Comparison of ENCODE assay signal across 12 cellular contexts in the genomic region with DNA sequence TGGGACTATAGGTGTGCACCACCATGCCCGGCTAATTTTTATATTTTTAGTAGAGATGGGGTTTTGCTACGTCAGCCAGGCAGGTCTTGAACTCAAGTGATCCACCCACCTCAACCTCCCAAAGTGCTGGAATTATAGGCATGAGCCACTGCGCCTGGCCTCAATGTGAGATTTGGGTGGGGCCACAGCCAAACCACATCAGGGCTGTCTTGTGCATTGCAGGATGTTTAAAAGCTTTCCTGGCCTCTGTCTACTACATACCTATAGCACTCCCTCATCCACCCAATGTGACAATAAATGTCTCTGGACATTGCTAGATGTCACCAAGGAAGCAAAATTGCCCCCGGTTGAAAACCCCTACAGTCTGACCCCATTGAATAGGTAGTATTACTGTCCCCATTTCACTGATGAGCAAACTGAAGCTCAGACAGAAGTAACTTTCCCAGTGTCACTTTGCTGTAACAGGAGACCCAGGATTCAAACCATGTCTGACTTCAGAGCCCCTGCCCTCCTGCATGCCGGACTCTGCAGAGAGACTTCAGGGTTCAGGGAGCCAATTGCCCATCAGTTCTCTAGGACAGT. TPM values are rescaled to one million over a fixed set of nuclear protein-coding genes. Genes with fewer than 3 reads are reported as not detected.
DNase-seq lines count a peak whose midpoint lies in the region; TF ChIP-seq lines count a peak whose summit lies in the region.
"Had no signal": no experiment of that assay in that cellular context is flagged by ENCODE, and none has a peak within 500 bp of the region (broad histone marks: within the 10 kb centered on the region; RNA-seq: fewer than 3 reads in every experiment).

No MANE protein-coding gene starts in this region.

- no peak overlapping the region for H3K4me3 ChIP-seq in transverse colon
- no peak overlapping the region for H3K4me3 ChIP-seq in A673 (ENCODE audit: low read depth, low read length, poor library complexity, severe bottlenecking)
- H3K4me3 ChIP-seq: thoracic aorta had no signal

- POLR2A ChIA-PET in activated CD4-positive, alpha-beta memory T cell treated with anti-CD3 and anti-CD28 coated beads for 36 hours (lab: Charles Lee): interaction anchor here (1.0 to 1.4 kb wide), 2 partner anchors 9 to 14 kb away, joined by 3 to 4 read pairs; no protein-coding TSS in a partner anchor
- POLR2A ChIA-PET in A673 (lab: Charles Lee; ENCODE audit: low non-redundant PET): no interaction called here

- H3K4me1 ChIP-seq in transverse colon: peaks cover 13 to 55% (median 47%) of the 10 kb centered on the region in 4 donors
- peaks cover 11% of the 10 kb centered on the region for H3K4me1 ChIP-seq in A673 (ENCODE audit: insufficient read depth, low read length, poor library complexity, severe bottlenecking)

- no peaks in the 10 kb centered on the region for H3K9me3 Mint-ChIP-seq in activated naive CD4-positive, alpha-beta T cell treated with anti-CD3 and anti-CD28 coated beads, Interleukin-2, amount 10 ng/mL, durations not matched to agents 7 days and 5 days
- H3K9me3 Mint-ChIP-seq in activated CD4-positive, alpha-beta memory T cell treated with anti-CD3 and anti-CD28 coated beads for 36 hours: no peaks in the 10 kb centered on the region

- H3K27me3 Mint-ChIP-seq in activated naive CD4-positive, alpha-beta T cell treated with anti-CD3 and anti-CD28 coated beads, Interleukin-2, amount 10 ng/mL, durations not matched to agents 7 days and 5 days: peaks cover 17% of the 10 kb centered on the region
- no peaks in the 10 kb centered on the region for H3K27me3 Mint-ChIP-seq in activated CD4-positive, alpha-beta memory T cell treated with anti-CD3 and anti-CD28 coated beads for 36 hours

- intact Hi-C loops in activated CD4-positive, alpha-beta memory T cell treated with anti-CD3 and anti-CD28 coated beads for 36 hours (cut with micrococcal nuclease): loop anchor here (2.0 kb wide), 1 partner anchor 36 kb away; no protein-coding TSS in a partner anchor
- intact Hi-C loops in transverse colon (cut with DNase I; ENCODE audit: low total_unique reads) (loop anchor here (5.0 kb wide), 1 partner anchor 67 kb away; no protein-coding TSS in a partner anchor), A673 (cut with micrococcal nuclease; ENCODE audit: unreplicated experiment) (no loop called here)

- TF ChIP-seq POLR2A in transverse colon (IDR thresholded peaks at IDR 0.05): no peak

- H3K4me1 Mint-ChIP-seq in activated naive CD4-positive, alpha-beta T cell treated with anti-CD3 and anti-CD28 coated beads, Interleukin-2, amount 10 ng/mL, durations not matched to agents 7 days and 5 days: peaks cover 53% of the 10 kb centered on the region
- H3K4me1 Mint-ChIP-seq in activated CD4-positive, alpha-beta memory T cell treated with anti-CD3 and anti-CD28 coated beads for 36 hours (ENCODE audit: low read depth): peaks cover 48% of the 10 kb centered on the region

- WGBS in transverse colon (ENCODE audit: low coverage in 1 of 2), 2 donors: 53% methylated on average over 5 of the region's 5 CpGs; no CpG with 5 or more reads in 1 of the 2 donors

- CTCF ChIA-PET in activated naive CD4-positive, alpha-beta T cell treated with anti-CD3 and anti-CD28 coated beads, Interleukin-2, amount 10 ng/mL, durations not matched to agents 7 days and 5 days (lab: Charles Lee): interaction anchor here (1.3 to 3.0 kb wide), 5 partner anchors 43 to 185 kb away, joined by 3 to 13 read pairs (median 6); a partner anchor contains a TSS
- CTCF ChIA-PET in activated CD4-positive, alpha-beta memory T cell treated with anti-CD3 and anti-CD28 coated beads for 36 hours (lab: Charles Lee): interaction anchor here (1.0 to 4.6 kb wide), 7 partner anchors 9 to 101 kb away, joined by 3 to 26 read pairs (median 5); no protein-coding TSS in a partner anchor
- CTCF ChIA-PET in A673 (lab: Charles Lee): no interaction called here

- no peak for TF ChIP-seq EP300 in transverse colon (IDR thresholded peaks at IDR 0.05; ENCODE audit: low read depth)

- no peak overlapping the region for H3K27ac Mint-ChIP-seq in activated naive CD4-positive, alpha-beta T cell treated with anti-CD3 and anti-CD28 coated beads, Interleukin-2, amount 10 ng/mL, durations not matched to agents 7 days and 5 days
- peak overlapping the region; percentile 36 for H3K27ac Mint-ChIP-seq in activated CD4-positive, alpha-beta memory T cell treated with anti-CD3 and anti-CD28 coated beads for 36 hours

- H3K27ac ChIP-seq in transverse colon: peak overlapping the region; percentile 99 to 100 (median 100)
- H3K27ac ChIP-seq in A673 (ENCODE audit: low read depth, low read length, poor library complexity, severe bottlenecking): no peak overlapping the region

- H3K9me3 ChIP-seq in transverse colon: no peaks in the 10 kb centered on the region
- no peaks in the 10 kb centered on the region for H3K9me3 ChIP-seq in A673 (ENCODE audit: low read depth, low read length, poor library complexity, severe bottlenecking)
- H3K9me3 ChIP-seq: BE2C, thoracic aorta had no signal

- H3K36me3 ChIP-seq in transverse colon: no peaks in the 10 kb centered on the region
- H3K36me3 ChIP-seq in A673 (ENCODE audit: insufficient read depth, low read length, poor library complexity, severe bottlenecking): no peaks in the 10 kb centered on the region
- H3K36me3 ChIP-seq: BE2C, thoracic aorta had no signal

- H3K27me3 ChIP-seq in transverse colon (no peaks in the 10 kb centered on the region), A673 (replicated peaks; ENCODE audit: insufficient read depth, low read depth, low read length, poor library complexity) (no peaks in the 10 kb centered on the region)
- H3K27me3 ChIP-seq: BE2C had no signal

- no TSS peak for BruUV-seq in A673 (replicated peaks; lab: Mats Ljungman, UMichigan)

- no peak overlapping the region for H3K4me3 Mint-ChIP-seq in activated naive CD4-positive, alpha-beta T cell treated with anti-CD3 and anti-CD28 coated beads, Interleukin-2, amount 10 ng/mL, durations not matched to agents 7 days and 5 days
- H3K4me3 Mint-ChIP-seq in activated CD4-positive, alpha-beta memory T cell treated with anti-CD3 and anti-CD28 coated beads for 36 hours: no peak overlapping the region

- DNase-seq in activated naive CD4-positive, alpha-beta T cell treated with anti-CD3 and anti-CD28 coated beads, Interleukin-2, amount 10 ng/mL, durations not matched to agents 7 days and 5 days: peak; percentile 48
- no peak for DNase-seq in activated naive CD4-positive, alpha-beta T cell (lab: John Stamatoyannopoulos, UW)
- peak; percentile 48 for DNase-seq in activated CD4-positive, alpha-beta memory T cell treated with anti-CD3 and anti-CD28 coated beads for 36 hours
- DNase-seq in iris pigment epithelial cell (ENCODE audit: low read depth) (peak; percentile 51), transverse colon (no peak), NCI-H1930 (lab: John Stamatoyannopoulos, UW) (no peak), cerebellum (ENCODE audit: low spot score) (no peak), A673 (ENCODE audit: low spot score) (no peak)
- DNase-seq: activated CD4-positive, alpha-beta T cell treated with anti-CD3 and anti-CD28 coated beads, Interleukin-2, amount 50 U/mL, for 48 hours; BE2C; NCI-H774 had no signal

- peaks cover 7% of the 10 kb centered on the region for H3K36me3 Mint-ChIP-seq in activated naive CD4-positive, alpha-beta T cell treated with anti-CD3 and anti-CD28 coated beads, Interleukin-2, amount 10 ng/mL, durations not matched to agents 7 days and 5 days
- peaks cover 13% of the 10 kb centered on the region for H3K36me3 Mint-ChIP-seq in activated CD4-positive, alpha-beta memory T cell treated with anti-CD3 and anti-CD28 coated beads for 36 hours

- in situ Hi-C loops in transverse colon (cut with MboI; ENCODE audit: low pct_ligation_motif_present in 1 of 4, low pct_unique_long_range_greater_than_20kb in 1 of 4, low sequenced_read_pairs in 3 of 4): no loop called here

- no peak for TF ChIP-seq CTCF in transverse colon (IDR thresholded peaks at IDR 0.05)
- TF ChIP-seq CTCF in A673 (conservative IDR thresholded peaks at IDR 0.05; ENCODE audit: low read depth, low read length): no peak

RNA-seq across cellular contexts. Expression of a gene that starts 3.6 kb away (rescaled TPM):
- total RNA-seq in activated CD4-positive, alpha-beta memory T cell treated with anti-CD3 and anti-CD28 coated beads for 36 hours: 10 to 100 TPM; 62.9 to 65.0 TPM
- total RNA-seq in transverse colon (10 to 100 TPM; 13.0 to 33.7 (median 18.7) TPM), cerebellum (3.5 TPM), A673 (2021) (3.0 and 5.5 TPM in 2 replicates)

RNA-seq across cellular contexts. Expression of a gene that starts 58.5 kb away (rescaled TPM):
- under 1 TPM in 1 of 2 experiments, not detected in 1; 0.12 TPM for total RNA-seq in activated CD4-positive, alpha-beta memory T cell treated with anti-CD3 and anti-CD28 coated beads for 36 hours
- under 1 TPM in 1 of 4 donors, not detected in 3; 0.48 TPM for total RNA-seq in transverse colon
- total RNA-seq in cerebellum: not detected
- total RNA-seq in A673 (2021): 0.22 TPM in 1 of 2 replicates, not detected in the other
- total RNA-seq: thoracic aorta had no signal

Comparison
In these comparisons a context has a peak if more than half of its experiments do, and no peak if none do; other contexts are left out.
1. DNase-seq: peak in activated naive CD4-positive, alpha-beta T cell treated with anti-CD3 and anti-CD28 coated beads, Interleukin-2, amount 10 ng/mL, durations not matched to agents 7 days and 5 days (single experiment), activated CD4-positive, alpha-beta memory T cell treated with anti-CD3 and anti-CD28 coated beads for 36 hours (single experiment) and iris pigment epithelial cell (single experiment); none in activated naive CD4-positive, alpha-beta T cell (0 of 4), transverse colon (single experiment), NCI-H1930 (0 of 2), cerebellum (single experiment) and A673 (single experiment).